In the genomic region with DNA sequence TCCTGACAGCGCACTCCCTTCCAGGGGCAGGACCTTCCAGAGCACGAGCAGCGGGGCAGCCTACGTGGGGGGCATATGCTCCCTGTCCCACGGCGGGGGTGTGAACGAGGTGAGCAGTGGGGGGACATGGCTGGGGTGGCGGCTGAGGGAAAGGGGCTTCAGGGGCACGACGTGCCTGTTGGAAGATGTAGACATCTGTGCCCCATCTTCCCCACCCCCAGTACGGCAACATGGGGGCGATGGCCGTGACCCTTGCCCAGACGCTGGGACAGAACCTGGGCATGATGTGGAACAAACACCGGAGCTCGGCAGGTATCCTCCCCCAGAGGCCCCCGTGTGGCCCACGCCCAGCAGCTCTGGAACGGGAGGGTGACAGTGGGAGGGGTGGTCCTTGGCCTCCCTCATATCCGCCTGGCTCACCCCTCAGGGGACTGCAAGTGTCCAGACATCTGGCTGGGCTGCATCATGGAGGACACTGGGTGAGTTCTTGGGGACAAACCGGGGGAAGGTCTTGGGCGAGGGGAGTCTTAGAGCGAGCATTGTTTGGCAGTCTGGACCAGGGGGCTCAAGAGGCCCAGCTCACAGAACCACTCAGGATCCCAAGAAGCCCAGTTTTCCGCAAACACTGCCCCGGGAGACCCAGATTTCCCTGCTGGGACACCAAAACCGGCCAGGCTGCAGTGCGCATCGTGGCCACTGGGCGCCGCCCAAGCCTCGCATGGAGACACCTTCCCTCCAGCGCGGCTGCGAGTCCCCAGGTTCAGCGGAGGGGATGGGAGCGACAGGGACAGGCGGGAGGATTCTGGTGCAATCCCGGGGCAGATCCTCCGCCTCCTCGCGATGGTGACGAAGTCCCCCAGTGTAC, we compare ENCODE assay signal across 1 cellular context.
A peak's percentile ranks its signal among the peaks of the same experiment; 100 is the strongest.
TF ChIP-seq lines count a peak whose summit lies in the region.

No MANE protein-coding gene starts in this region.

TF ChIP-seq in HepG2, 621 proteins besides CTCF, POLR2A, EP300 and RAD21 (continued from another document and continues in another):
- TF ChIP-seq, protein P1, sequence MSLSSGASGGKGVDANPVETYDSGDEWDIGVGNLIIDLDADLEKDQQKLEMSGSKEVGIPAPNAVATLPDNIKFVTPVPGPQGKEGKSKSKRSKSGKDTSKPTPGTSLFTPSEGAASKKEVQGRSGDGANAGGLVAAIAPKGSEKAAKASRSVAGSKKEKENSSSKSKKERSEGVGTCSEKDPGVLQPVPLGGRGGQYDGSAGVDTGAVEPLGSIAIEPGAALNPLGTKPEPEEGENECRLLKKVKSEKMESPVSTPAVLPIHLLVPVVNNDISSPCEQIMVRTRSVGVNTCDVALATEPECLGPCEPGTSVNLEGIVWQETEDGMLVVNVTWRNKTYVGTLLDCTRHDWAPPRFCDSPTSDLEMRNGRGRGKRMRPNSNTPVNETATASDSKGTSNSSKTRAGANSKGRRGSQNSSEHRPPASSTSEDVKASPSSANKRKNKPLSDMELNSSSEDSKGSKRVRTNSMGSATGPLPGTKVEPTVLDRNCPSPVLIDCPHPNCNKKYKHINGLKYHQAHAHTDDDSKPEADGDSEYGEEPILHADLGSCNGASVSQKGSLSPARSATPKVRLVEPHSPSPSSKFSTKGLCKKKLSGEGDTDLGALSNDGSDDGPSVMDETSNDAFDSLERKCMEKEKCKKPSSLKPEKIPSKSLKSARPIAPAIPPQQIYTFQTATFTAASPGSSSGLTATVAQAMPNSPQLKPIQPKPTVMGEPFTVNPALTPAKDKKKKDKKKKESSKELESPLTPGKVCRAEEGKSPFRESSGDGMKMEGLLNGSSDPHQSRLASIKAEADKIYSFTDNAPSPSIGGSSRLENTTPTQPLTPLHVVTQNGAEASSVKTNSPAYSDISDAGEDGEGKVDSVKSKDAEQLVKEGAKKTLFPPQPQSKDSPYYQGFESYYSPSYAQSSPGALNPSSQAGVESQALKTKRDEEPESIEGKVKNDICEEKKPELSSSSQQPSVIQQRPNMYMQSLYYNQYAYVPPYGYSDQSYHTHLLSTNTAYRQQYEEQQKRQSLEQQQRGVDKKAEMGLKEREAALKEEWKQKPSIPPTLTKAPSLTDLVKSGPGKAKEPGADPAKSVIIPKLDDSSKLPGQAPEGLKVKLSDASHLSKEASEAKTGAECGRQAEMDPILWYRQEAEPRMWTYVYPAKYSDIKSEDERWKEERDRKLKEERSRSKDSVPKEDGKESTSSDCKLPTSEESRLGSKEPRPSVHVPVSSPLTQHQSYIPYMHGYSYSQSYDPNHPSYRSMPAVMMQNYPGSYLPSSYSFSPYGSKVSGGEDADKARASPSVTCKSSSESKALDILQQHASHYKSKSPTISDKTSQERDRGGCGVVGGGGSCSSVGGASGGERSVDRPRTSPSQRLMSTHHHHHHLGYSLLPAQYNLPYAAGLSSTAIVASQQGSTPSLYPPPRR (CRISPR knock-in tag; IDR thresholded peaks at IDR 0.05; ENCODE audit: borderline replicate concordance): no peak
- no peak for TF ChIP-seq ADNP (CRISPR knock-in tag; IDR thresholded peaks at IDR 0.05)
- TF ChIP-seq, protein P2, sequence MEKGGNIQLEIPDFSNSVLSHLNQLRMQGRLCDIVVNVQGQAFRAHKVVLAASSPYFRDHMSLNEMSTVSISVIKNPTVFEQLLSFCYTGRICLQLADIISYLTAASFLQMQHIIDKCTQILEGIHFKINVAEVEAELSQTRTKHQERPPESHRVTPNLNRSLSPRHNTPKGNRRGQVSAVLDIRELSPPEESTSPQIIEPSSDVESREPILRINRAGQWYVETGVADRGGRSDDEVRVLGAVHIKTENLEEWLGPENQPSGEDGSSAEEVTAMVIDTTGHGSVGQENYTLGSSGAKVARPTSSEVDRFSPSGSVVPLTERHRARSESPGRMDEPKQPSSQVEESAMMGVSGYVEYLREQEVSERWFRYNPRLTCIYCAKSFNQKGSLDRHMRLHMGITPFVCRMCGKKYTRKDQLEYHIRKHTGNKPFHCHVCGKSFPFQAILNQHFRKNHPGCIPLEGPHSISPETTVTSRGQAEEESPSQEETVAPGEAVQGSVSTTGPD (CRISPR knock-in tag; IDR thresholded peaks at IDR 0.05): no peak
- no peak for TF ChIP-seq PAX8 (CRISPR knock-in tag; IDR thresholded peaks at IDR 0.05; ENCODE audit: borderline replicate concordance)
- TF ChIP-seq TARDBP (CRISPR knock-in tag; IDR thresholded peaks at IDR 0.05): peak; percentile 40
- TF ChIP-seq GPN1 (CRISPR knock-in tag; IDR thresholded peaks at IDR 0.05; ENCODE audit: borderline replicate concordance): no peak
- no peak for TF ChIP-seq ZFP1 (CRISPR knock-in tag; IDR thresholded peaks at IDR 0.05)
- TF ChIP-seq, protein P3, sequence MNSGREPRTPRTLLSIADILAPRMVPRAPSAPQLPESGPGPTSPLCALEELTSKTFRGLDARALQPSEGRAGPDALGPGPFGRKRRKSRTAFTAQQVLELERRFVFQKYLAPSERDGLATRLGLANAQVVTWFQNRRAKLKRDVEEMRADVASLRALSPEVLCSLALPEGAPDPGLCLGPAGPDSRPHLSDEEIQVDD (CRISPR knock-in tag; IDR thresholded peaks at IDR 0.05; ENCODE audit: borderline replicate concordance): no peak; the same call in 1 of the 2 replicates
- TF ChIP-seq, protein P4, sequence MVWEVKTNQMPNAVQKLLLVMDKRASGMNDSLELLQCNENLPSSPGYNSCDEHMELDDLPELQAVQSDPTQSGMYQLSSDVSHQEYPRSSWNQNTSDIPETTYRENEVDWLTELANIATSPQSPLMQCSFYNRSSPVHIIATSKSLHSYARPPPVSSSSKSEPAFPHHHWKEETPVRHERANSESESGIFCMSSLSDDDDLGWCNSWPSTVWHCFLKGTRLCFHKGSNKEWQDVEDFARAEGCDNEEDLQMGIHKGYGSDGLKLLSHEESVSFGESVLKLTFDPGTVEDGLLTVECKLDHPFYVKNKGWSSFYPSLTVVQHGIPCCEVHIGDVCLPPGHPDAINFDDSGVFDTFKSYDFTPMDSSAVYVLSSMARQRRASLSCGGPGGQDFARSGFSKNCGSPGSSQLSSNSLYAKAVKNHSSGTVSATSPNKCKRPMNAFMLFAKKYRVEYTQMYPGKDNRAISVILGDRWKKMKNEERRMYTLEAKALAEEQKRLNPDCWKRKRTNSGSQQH (CRISPR knock-in tag; IDR thresholded peaks at IDR 0.05; ENCODE audit: low read depth): no peak
- TF ChIP-seq HMGA1 (CRISPR knock-in tag; conservative IDR thresholded peaks at IDR 0.05): no peak
- TF ChIP-seq KIAA2018 (CRISPR knock-in tag; IDR thresholded peaks at IDR 0.05; ENCODE audit: borderline replicate concordance): 0 out of 2 replicates have a peak, but pooled peaks have one; percentile 59
- TF ChIP-seq DRAP1 (CRISPR knock-in tag; IDR thresholded peaks at IDR 0.05): peak; percentile 37; the same call in 1 of the 2 replicates
- peak; percentile 98 for TF ChIP-seq STAG1 (CRISPR knock-in tag; IDR thresholded peaks at IDR 0.05)
- TF ChIP-seq KMT2A (CRISPR knock-in tag; IDR thresholded peaks at IDR 0.05): peak; percentile 19; the same call in 1 of the 2 replicates
- no peak for TF ChIP-seq TCF12 (IDR thresholded peaks at IDR 0.05)
- no peak for TF ChIP-seq TCF12 (CRISPR knock-in tag; IDR thresholded peaks at IDR 0.05)
- no peak for TF ChIP-seq GZF1 (CRISPR knock-in tag; IDR thresholded peaks at IDR 0.05)
- TF ChIP-seq ZFP37 (CRISPR knock-in tag; IDR thresholded peaks at IDR 0.05; ENCODE audit: borderline replicate concordance): no peak
- no peak for TF ChIP-seq ZNF615 (CRISPR knock-in tag; IDR thresholded peaks at IDR 0.05; ENCODE audit: borderline replicate concordance)
- TF ChIP-seq ZBTB8A (CRISPR knock-in tag; IDR thresholded peaks at IDR 0.05; ENCODE audit: borderline replicate concordance, low read depth): no peak
- no peak for TF ChIP-seq ZNF7 (CRISPR knock-in tag; IDR thresholded peaks at IDR 0.05)
- TF ChIP-seq NONO (IDR thresholded peaks at IDR 0.05): no peak
- no peak; the same call in none of the 2 replicates for TF ChIP-seq NONO (CRISPR knock-in tag; conservative IDR thresholded peaks at IDR 0.05)
- peak; percentile 44; the same call in 1 of the 2 replicates for TF ChIP-seq CEBPG (CRISPR knock-in tag; IDR thresholded peaks at IDR 0.05)
- 0 out of 2 replicates have a peak, but pooled peaks have one; percentile 14 for TF ChIP-seq CBFB (CRISPR knock-in tag; IDR thresholded peaks at IDR 0.05)
- TF ChIP-seq ZNF20 (CRISPR knock-in tag; IDR thresholded peaks at IDR 0.05): no peak
- TF ChIP-seq GTF3A (CRISPR knock-in tag; conservative IDR thresholded peaks at IDR 0.05): no peak
- peak; percentile 19; the same call in 1 of the 2 replicates for TF ChIP-seq TGIF2 (CRISPR knock-in tag; IDR thresholded peaks at IDR 0.05)
- TF ChIP-seq AGO1 (IDR thresholded peaks at IDR 0.05; ENCODE audit: low read depth, low read length, poor library complexity, severe bottlenecking): peak; percentile 21
- TF ChIP-seq ATF7 (IDR thresholded peaks at IDR 0.05): no peak
- peak; percentile 57; the same call in 1 of the 2 replicates for TF ChIP-seq ATF7 (CRISPR knock-in tag; IDR thresholded peaks at IDR 0.05)
- TF ChIP-seq ZNF878 (CRISPR knock-in tag; IDR thresholded peaks at IDR 0.05): no peak
- TF ChIP-seq PLRG1 (conservative IDR thresholded peaks at IDR 0.05): no peak
- no peak for TF ChIP-seq MTF2 (CRISPR knock-in tag; IDR thresholded peaks at IDR 0.05; ENCODE audit: borderline replicate concordance)
- TF ChIP-seq NFIB (CRISPR knock-in tag; IDR thresholded peaks at IDR 0.05; ENCODE audit: borderline replicate concordance): no peak
- TF ChIP-seq RARA (CRISPR knock-in tag; IDR thresholded peaks at IDR 0.05): no peak
- TF ChIP-seq SMYD3 (CRISPR knock-in tag; IDR thresholded peaks at IDR 0.05): no peak
- no peak for TF ChIP-seq MED13 (CRISPR knock-in tag; IDR thresholded peaks at IDR 0.05)
- TF ChIP-seq, protein P5, sequence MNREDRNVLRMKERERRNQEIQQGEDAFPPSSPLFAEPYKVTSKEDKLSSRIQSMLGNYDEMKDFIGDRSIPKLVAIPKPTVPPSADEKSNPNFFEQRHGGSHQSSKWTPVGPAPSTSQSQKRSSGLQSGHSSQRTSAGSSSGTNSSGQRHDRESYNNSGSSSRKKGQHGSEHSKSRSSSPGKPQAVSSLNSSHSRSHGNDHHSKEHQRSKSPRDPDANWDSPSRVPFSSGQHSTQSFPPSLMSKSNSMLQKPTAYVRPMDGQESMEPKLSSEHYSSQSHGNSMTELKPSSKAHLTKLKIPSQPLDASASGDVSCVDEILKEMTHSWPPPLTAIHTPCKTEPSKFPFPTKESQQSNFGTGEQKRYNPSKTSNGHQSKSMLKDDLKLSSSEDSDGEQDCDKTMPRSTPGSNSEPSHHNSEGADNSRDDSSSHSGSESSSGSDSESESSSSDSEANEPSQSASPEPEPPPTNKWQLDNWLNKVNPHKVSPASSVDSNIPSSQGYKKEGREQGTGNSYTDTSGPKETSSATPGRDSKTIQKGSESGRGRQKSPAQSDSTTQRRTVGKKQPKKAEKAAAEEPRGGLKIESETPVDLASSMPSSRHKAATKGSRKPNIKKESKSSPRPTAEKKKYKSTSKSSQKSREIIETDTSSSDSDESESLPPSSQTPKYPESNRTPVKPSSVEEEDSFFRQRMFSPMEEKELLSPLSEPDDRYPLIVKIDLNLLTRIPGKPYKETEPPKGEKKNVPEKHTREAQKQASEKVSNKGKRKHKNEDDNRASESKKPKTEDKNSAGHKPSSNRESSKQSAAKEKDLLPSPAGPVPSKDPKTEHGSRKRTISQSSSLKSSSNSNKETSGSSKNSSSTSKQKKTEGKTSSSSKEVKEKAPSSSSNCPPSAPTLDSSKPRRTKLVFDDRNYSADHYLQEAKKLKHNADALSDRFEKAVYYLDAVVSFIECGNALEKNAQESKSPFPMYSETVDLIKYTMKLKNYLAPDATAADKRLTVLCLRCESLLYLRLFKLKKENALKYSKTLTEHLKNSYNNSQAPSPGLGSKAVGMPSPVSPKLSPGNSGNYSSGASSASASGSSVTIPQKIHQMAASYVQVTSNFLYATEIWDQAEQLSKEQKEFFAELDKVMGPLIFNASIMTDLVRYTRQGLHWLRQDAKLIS (CRISPR knock-in tag; IDR thresholded peaks at IDR 0.05): no peak
